In the genomic region with DNA sequence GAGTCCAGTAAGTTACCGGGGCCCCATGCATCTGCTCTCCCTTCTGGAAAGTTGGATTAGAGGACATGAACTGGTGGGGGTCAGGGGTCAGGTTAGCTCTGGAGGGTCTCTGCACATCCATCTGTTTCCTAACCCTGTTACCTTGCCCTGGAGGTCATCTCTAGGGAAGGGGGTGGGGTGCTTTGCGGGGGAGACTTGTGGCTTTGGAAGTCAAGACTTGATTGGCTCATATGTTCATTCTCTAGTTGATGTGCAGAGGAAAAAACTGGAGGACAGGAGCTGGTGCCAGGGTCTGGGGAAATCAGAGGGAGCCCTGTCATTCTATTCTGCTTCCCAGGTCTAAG, we compare ENCODE assay signal across 9 cellular contexts. TPM values are rescaled to one million over a fixed set of nuclear protein-coding genes. Genes with fewer than 3 reads are reported as not detected.
DNase-seq lines count a peak whose midpoint lies in the region; ATAC-seq and TF ChIP-seq lines count a peak whose summit lies in the region.
"Had no signal": no experiment of that assay in that cellular context is flagged by ENCODE, and none has a peak within 500 bp of the region (broad histone marks: within the 10 kb centered on the region; RNA-seq: fewer than 3 reads in every experiment).

No MANE protein-coding gene starts in this region.

- DNase-seq in activated naive CD4-positive, alpha-beta T cell treated with anti-CD3 and anti-CD28 coated beads, Interleukin-2, amount 50 U/mL, for 16 hours: no peak
- DNase-seq in adipocyte (ENCODE audit: low read depth): no peak
- DNase-seq in mesothelial cell of epicardium (ENCODE audit: low spot score in 2 of 2, unreplicated experiment in 2 of 2): no peak
- no peak for DNase-seq in suprapubic skin (ENCODE audit: low spot score in 2 of 2)
- no peak for DNase-seq in stimulated activated CD4-positive, alpha-beta T cell treated with anti-CD3 and anti-CD28 coated beads, Interleukin-12 subunit alpha, Interleukin-12 subunit beta, amount 100 ng/mL, for 4 hours
- DNase-seq in NCI-H1048 (lab: John Stamatoyannopoulos, UW): no peak
- DNase-seq: activated CD4-positive, alpha-beta T cell treated with anti-CD3 and anti-CD28 coated beads for 1 hour had no signal

- no peak overlapping the region for H3K27ac ChIP-seq in suprapubic skin

- H3K27me3 ChIP-seq in adipocyte (replicated peaks; ENCODE audit: control insufficient read depth, insufficient read depth, low read length): no peaks in the 10 kb centered on the region
- peaks cover 31% of the 10 kb centered on the region for H3K27me3 ChIP-seq in suprapubic skin

- peaks cover 14% of the 10 kb centered on the region for H3K4me1 Mint-ChIP-seq in activated naive CD4-positive, alpha-beta T cell treated with anti-CD3 and anti-CD28 coated beads, Interleukin-2, amount 50 U/mL, for 24 hours
- H3K4me1 Mint-ChIP-seq in mesothelial cell of epicardium: peaks cover 21% of the 10 kb centered on the region

- H3K36me3 Mint-ChIP-seq in activated naive CD4-positive, alpha-beta T cell treated with anti-CD3 and anti-CD28 coated beads, Interleukin-2, amount 50 U/mL, for 24 hours: no peaks in the 10 kb centered on the region
- H3K36me3 Mint-ChIP-seq in mesothelial cell of epicardium: no peaks in the 10 kb centered on the region

- H3K4me3 ChIP-seq in adipocyte (ENCODE audit: low read length): peak overlapping the region; percentile 89
- peak overlapping the region; percentile 88 for H3K4me3 ChIP-seq in suprapubic skin

- H3K9me3 ChIP-seq in adipocyte (ENCODE audit: control insufficient read depth, low read length) (no peaks in the 10 kb centered on the region), suprapubic skin (no peaks in the 10 kb centered on the region)

- no peak overlapping the region for H3K27ac Mint-ChIP-seq in activated naive CD4-positive, alpha-beta T cell treated with anti-CD3 and anti-CD28 coated beads, Interleukin-2, amount 50 U/mL, for 24 hours
- H3K27ac Mint-ChIP-seq in mesothelial cell of epicardium: no peak overlapping the region

- no peak for ATAC-seq in HG02588 (IDR thresholded peaks at IDR 0.05; ENCODE audit: unreplicated experiment)

- no peak overlapping the region for H3K9ac ChIP-seq in adipocyte (ENCODE audit: low read length)

- TF ChIP-seq EP300 in suprapubic skin (IDR thresholded peaks at IDR 0.05): no peak

- H3K4me1 ChIP-seq in adipocyte (ENCODE audit: control insufficient read depth, insufficient read depth, low read length) (peaks cover 16% of the 10 kb centered on the region), suprapubic skin (peaks cover 21% of the 10 kb centered on the region)

- 30% methylated on average over 2 of the region's 2 CpGs for WGBS in suprapubic skin

- H3K27me3 Mint-ChIP-seq in activated naive CD4-positive, alpha-beta T cell treated with anti-CD3 and anti-CD28 coated beads, Interleukin-2, amount 50 U/mL, for 24 hours: peaks cover 40% of the 10 kb centered on the region
- H3K27me3 Mint-ChIP-seq in mesothelial cell of epicardium (ENCODE audit: low read depth): peaks cover 20% of the 10 kb centered on the region

- H3K9me3 Mint-ChIP-seq in activated naive CD4-positive, alpha-beta T cell treated with anti-CD3 and anti-CD28 coated beads, Interleukin-2, amount 50 U/mL, for 24 hours: no peaks in the 10 kb centered on the region
- H3K9me3 Mint-ChIP-seq in mesothelial cell of epicardium: peaks cover 4% of the 10 kb centered on the region

- H3K36me3 ChIP-seq in adipocyte (ENCODE audit: control insufficient read depth, insufficient read depth, low read length, severe bottlenecking) (no peaks in the 10 kb centered on the region), suprapubic skin (no peaks in the 10 kb centered on the region)

- no peak for TF ChIP-seq CTCF in mesothelial cell of epicardium (IDR thresholded peaks at IDR 0.05; ENCODE audit: unreplicated experiment)
- no peak for TF ChIP-seq CTCF in suprapubic skin (IDR thresholded peaks at IDR 0.05)

- H3K4me3 Mint-ChIP-seq in activated naive CD4-positive, alpha-beta T cell treated with anti-CD3 and anti-CD28 coated beads, Interleukin-2, amount 50 U/mL, for 24 hours: peak overlapping the region; percentile 75
- peak overlapping the region; percentile 69 for H3K4me3 Mint-ChIP-seq in mesothelial cell of epicardium

- no peak for TF ChIP-seq POLR2A in suprapubic skin (IDR thresholded peaks at IDR 0.05)

RNA-seq across cellular contexts. Expression of a gene that starts 1.6 kb away (rescaled TPM):
- total RNA-seq in mesothelial cell of epicardium: 54.8 to 64.5 TPM (median 57.8 TPM) in 3 replicates
- 10 to 100 TPM in 3 of 4 donors, 1 to 10 TPM in 1; 7.8 to 37.9 (median 19.7) TPM for total RNA-seq in suprapubic skin

RNA-seq across cellular contexts. Expression of a gene that starts 42.9 kb away (rescaled TPM):
- total RNA-seq in mesothelial cell of epicardium (not detected in 3 replicates), suprapubic skin (1 to 10 TPM; 1.4 to 6.0 (median 2.4) TPM)
